In genomic region chr7:35680403-35681013, GRCh38 we compare ENCODE assay signal across 14 cellular contexts. TPM values are rescaled to one million over a fixed set of nuclear protein-coding genes. Genes with fewer than 3 reads are reported as not detected.
DNase-seq lines count a peak whose midpoint lies in the region; ATAC-seq, FAIRE-seq and TF ChIP-seq lines count a peak whose summit lies in the region.
"Had no signal": no experiment of that assay in that cellular context is flagged by ENCODE, and none has a peak within 500 bp of the region (broad histone marks: within the 10 kb centered on the region; RNA-seq: fewer than 3 reads in every experiment).

No MANE protein-coding gene starts in this region.

- no peak for TF ChIP-seq POLR2A in GM12891 (IDR thresholded peaks at IDR 0.05; ENCODE audit: low read depth, low read length)
- no peak for TF ChIP-seq POLR2A in vagina (IDR thresholded peaks at IDR 0.05)
- no peak for TF ChIP-seq POLR2A in lower leg skin (IDR thresholded peaks at IDR 0.05)

- TF ChIP-seq CTCF in vagina (IDR thresholded peaks at IDR 0.05): no peak
- no peak for TF ChIP-seq CTCF in lower leg skin (IDR thresholded peaks at IDR 0.05)

- intact Hi-C loops in CD4-positive, alpha-beta memory T cell (cut with micrococcal nuclease): no loop called here
- intact Hi-C loops in vagina (cut with DNase I): no loop called here
- intact Hi-C loops in lower leg skin (cut with DNase I; ENCODE audit: low total_unique reads): no loop called here

- no peaks in the 10 kb centered on the region for H3K27me3 ChIP-seq in CD4-positive, alpha-beta memory T cell (ENCODE audit: insufficient read depth, low read length)
- H3K27me3 ChIP-seq in vagina: no peaks in the 10 kb centered on the region
- H3K27me3 ChIP-seq: gastroesophageal sphincter had no signal

- H3K36me3 ChIP-seq in CD4-positive, alpha-beta memory T cell (ENCODE audit: insufficient read depth, low read length): no peaks in the 10 kb centered on the region
- peaks cover 0 to 3% of the 10 kb centered on the region in 2 donors for H3K36me3 ChIP-seq in vagina

- H3K4me3 Mint-ChIP-seq in CD4-positive, alpha-beta memory T cell: peak overlapping the region in 7 of 8 donors; percentile 12 to 65 (median 55)
- no peak overlapping the region for H3K4me3 Mint-ChIP-seq in T-helper 2 cell treated with Interferon-gamma antibody and Interleukin-4, amounts not matched to agents 5 μg/mL and 100 μg/mL, for 36 hours
- H3K4me3 Mint-ChIP-seq: neural crest cell had no signal

- POLR2A ChIA-PET in CD4-positive, alpha-beta memory T cell (lab: Charles Lee; ENCODE audit: partially characterized antibody): interaction anchor here (0.9 to 2.3 kb wide), 2 partner anchors 15 to 120 kb away, joined by 3 to 10 read pairs; partner anchors contain the start of genes HERPUD2 and SEPTIN7

- peaks cover 73% of the 10 kb centered on the region for H3K4me1 ChIP-seq in CD4-positive, alpha-beta memory T cell (ENCODE audit: insufficient read depth, low read length)
- H3K4me1 ChIP-seq in vagina: peaks cover 32% of the 10 kb centered on the region

- no peaks in the 10 kb centered on the region for H3K9me3 Mint-ChIP-seq in CD4-positive, alpha-beta memory T cell
- peaks cover 4% of the 10 kb centered on the region for H3K9me3 Mint-ChIP-seq in T-helper 2 cell treated with Interferon-gamma antibody and Interleukin-4, amounts not matched to agents 5 μg/mL and 100 μg/mL, for 36 hours

- H3K9me3 ChIP-seq in CD4-positive, alpha-beta memory T cell (ENCODE audit: control insufficient read depth in 1 of 2, low read length in 2 of 2): no peaks in the 10 kb centered on the region
- H3K9me3 ChIP-seq in vagina: no peaks in the 10 kb centered on the region
- H3K9me3 ChIP-seq: gastroesophageal sphincter had no signal

- CTCF ChIA-PET in CD4-positive, alpha-beta memory T cell (lab: Charles Lee; ENCODE audit: partially characterized antibody): interaction anchor here (1.4 kb wide), 1 partner anchor 56 kb away, joined by 5 read pairs; no protein-coding TSS in a partner anchor

- peaks cover 58 to 88% (median 70%) of the 10 kb centered on the region in 4 donors for H3K4me1 Mint-ChIP-seq in CD4-positive, alpha-beta memory T cell
- H3K4me1 Mint-ChIP-seq in T-helper 2 cell treated with Interferon-gamma antibody and Interleukin-4, amounts not matched to agents 5 μg/mL and 100 μg/mL, for 36 hours (ENCODE audit: low read depth): peaks cover 36% of the 10 kb centered on the region

- H3K27me3 Mint-ChIP-seq in CD4-positive, alpha-beta memory T cell: no peaks in the 10 kb centered on the region
- H3K27me3 Mint-ChIP-seq in T-helper 2 cell treated with Interferon-gamma antibody and Interleukin-4, amounts not matched to agents 5 μg/mL and 100 μg/mL, for 36 hours (ENCODE audit: low read depth): no peaks in the 10 kb centered on the region

- FAIRE-seq in GM12891 (lab: Jason Lieb, UNC): peak; percentile 26
- FAIRE-seq: bronchial epithelial cell had no signal

- peak overlapping the region; percentile 8 to 82 (median 71) for H3K27ac Mint-ChIP-seq in CD4-positive, alpha-beta memory T cell
- peak overlapping the region; percentile 18 for H3K27ac Mint-ChIP-seq in T-helper 2 cell treated with Interferon-gamma antibody and Interleukin-4, amounts not matched to agents 5 μg/mL and 100 μg/mL, for 36 hours

- H3K4me3 ChIP-seq in CD4-positive, alpha-beta memory T cell (ENCODE audit: low read length in 2 of 2): no peak overlapping the region
- H3K4me3 ChIP-seq in vagina (no peak overlapping the region), lower leg skin (ENCODE audit: low read depth, poor library complexity, severe bottlenecking) (no peak overlapping the region)
- H3K4me3 ChIP-seq: gastroesophageal sphincter had no signal

- peak in 4 of 5 donors; percentile 30 to 41 (median 40) for DNase-seq in CD4-positive, alpha-beta memory T cell
- no peak for DNase-seq in GM12891 (ENCODE audit: insufficient read length, low spot score)
- no peak for DNase-seq in T-helper 2 cell treated with Interferon-gamma antibody and Interleukin-4, amounts not matched to agents 5 μg/mL and 100 μg/mL, for 36 hours (ENCODE audit: low spot score)
- peak; percentile 62 for DNase-seq in islet precursor cell
- no peak for DNase-seq in vagina (ENCODE audit: extremely low spot score in 2 of 2)
- DNase-seq in lower leg skin (ENCODE audit: low spot score in 2 of 2): no peak
- DNase-seq in NCI-H1694 treated with DMSO at 0.1 percent for 48 hours (lab: John Stamatoyannopoulos, UW): no peak
- DNase-seq: activated CD8-positive, alpha-beta memory T cell treated with anti-CD3 and anti-CD28 coated beads, Interleukin-2, amount 50 U/mL, for 4 hours; kidney glomerular epithelial cell; NCI-H446 treated with DMSO at 0.1 percent for 48 hours had no signal

- no peak overlapping the region for H3K27ac ChIP-seq in CD4-positive, alpha-beta memory T cell (ENCODE audit: low read depth, low read length)
- H3K27ac ChIP-seq in vagina: no peak overlapping the region
- H3K27ac ChIP-seq: gastroesophageal sphincter had no signal

- no peak for ATAC-seq in GM18511 (IDR thresholded peaks at IDR 0.05; ENCODE audit: unreplicated experiment)
- ATAC-seq: gastroesophageal sphincter had no signal

- H3K36me3 Mint-ChIP-seq in CD4-positive, alpha-beta memory T cell: peaks cover 22 to 27% of the 10 kb centered on the region in 2 donors
- H3K36me3 Mint-ChIP-seq in T-helper 2 cell treated with Interferon-gamma antibody and Interleukin-4, amounts not matched to agents 5 μg/mL and 100 μg/mL, for 36 hours (ENCODE audit: low read depth): peaks cover 22% of the 10 kb centered on the region

- 73 to 82% methylated on average over 2 of the region's 2 CpGs for WGBS in lower leg skin, 2 donors

TF ChIP-seq in GM12891, 5 proteins besides CTCF, POLR2A, EP300 and RAD21:
- no peak for TF ChIP-seq POU2F2 (IDR thresholded peaks at IDR 0.05; ENCODE audit: low read depth, low read length)
- no peak for TF ChIP-seq SPI1 (IDR thresholded peaks at IDR 0.05; ENCODE audit: low read depth, low read length)
- no peak for TF ChIP-seq POLR2AphosphoS5 (IDR thresholded peaks at IDR 0.05; ENCODE audit: low read depth, low read length)
- no peak for TF ChIP-seq PAX5 (IDR thresholded peaks at IDR 0.05; ENCODE audit: insufficient read depth, low read length, severe bottlenecking)
- TF ChIP-seq TAF1 (IDR thresholded peaks at IDR 0.05; ENCODE audit: low read depth, low read length): no peak

RNA-seq across cellular contexts. Expression of gene HERPUD2, which starts 14.4 kb away (rescaled TPM):
- total RNA-seq in CD4-positive, alpha-beta memory T cell: 10 to 100 TPM; 67.3 to 71.8 TPM
- polyA plus RNA-seq in CD4-positive, alpha-beta memory T cell: 10 to 100 TPM; 89.2 to 99.2 TPM
- 7.3 TPM for polyA plus RNA-seq in GM12891 (2012; ENCODE audit: low read depth, missing spikeins)
- 45.2 TPM for total RNA-seq in vagina
- 10 to 100 TPM; 24.8 to 44.1 (median 39.3) TPM for total RNA-seq in lower leg skin

Comparison
In these comparisons a context has a peak if more than half of its experiments do, and no peak if none do; other contexts are left out.
1. DNase-seq: peak in CD4-positive, alpha-beta memory T cell (4 of 5) and islet precursor cell (single experiment); none in GM12891 (single experiment), T-helper 2 cell treated with Interferon-gamma antibody and Interleukin-4, amounts not matched to agents 5 μg/mL and 100 μg/mL, for 36 hours (single experiment), vagina (0 of 2), lower leg skin (0 of 2) and NCI-H1694 treated with DMSO at 0.1 percent for 48 hours (single experiment).